Comparison of ENCODE assay signal across 8 cellular contexts in genomic region chr14:68789002-68789797, GRCh38. TPM values are rescaled to one million over a fixed set of nuclear protein-coding genes. Genes with fewer than 3 reads are reported as not detected.
DNase-seq lines count a peak whose midpoint lies in the region; TF ChIP-seq lines count a peak whose summit lies in the region.

No MANE protein-coding gene starts in this region.

- H3K9me3 ChIP-seq in DOHH2 (ENCODE audit: control insufficient read depth, insufficient read depth, low read length) = no peaks in the 10 kb centered on the region
- H3K9me3 ChIP-seq in MG63 = no peaks in the 10 kb centered on the region

- no peaks in the 10 kb centered on the region for H3K9me2 ChIP-seq in DOHH2 (replicated peaks; ENCODE audit: control insufficient read depth, low read length)

- peaks cover 54% of the 10 kb centered on the region for H3K79me2 ChIP-seq in DOHH2 (ENCODE audit: control insufficient read depth, low read length)

- no peaks in the 10 kb centered on the region for H3K27me3 ChIP-seq in DOHH2 (ENCODE audit: control insufficient read depth, low read length)
- H3K27me3 ChIP-seq in MG63 = no peaks in the 10 kb centered on the region

- H3K36me3 ChIP-seq in DOHH2 (ENCODE audit: control insufficient read depth, low read length) = peaks cover 64% of the 10 kb centered on the region
- H3K36me3 ChIP-seq in MG63 = peaks cover 56% of the 10 kb centered on the region

- peaks cover 56% of the 10 kb centered on the region for H3K4me1 ChIP-seq in DOHH2 (ENCODE audit: control insufficient read depth, low read length)

- H3K4me2 ChIP-seq in DOHH2 (ENCODE audit: low read length) = peak overlapping the region; percentile 94

- H4K20me1 ChIP-seq in DOHH2 (ENCODE audit: control insufficient read depth, insufficient read depth, low read depth, low read length) = peaks cover 19% of the 10 kb centered on the region

- TF ChIP-seq CTCF in DOHH2 (IDR thresholded peaks at IDR 0.05; ENCODE audit: low read depth, low read length, poor library complexity, severe bottlenecking) = peak; percentile 80

- peak; percentile 71 for DNase-seq in MG63
- DNase-seq in SW 1271 (lab: John Stamatoyannopoulos, UW) = peak; percentile 33 to 84
- peak; percentile 75 for DNase-seq in activated naive CD8-positive, alpha-beta T cell treated with anti-CD3 and anti-CD28 coated beads, Interleukin-2, amount 50 U/mL, for 16 hours (ENCODE audit: low read depth, low spot score)
- peak; percentile 90 for DNase-seq in cardiac septum (ENCODE audit: low spot score)
- DNase-seq in posterior cingulate gyrus = peak; percentile 61 to 97 (median 78)
- peak; percentile 89 for DNase-seq in ureter (ENCODE audit: low spot score)
- DNase-seq in cortex of kidney (lab: John Stamatoyannopoulos, UW) = no peak

- H3K4me3 ChIP-seq in DOHH2 (ENCODE audit: low read length) = peak overlapping the region; percentile 80
- peak overlapping the region; percentile 85 for H3K4me3 ChIP-seq in MG63

- H3K27ac ChIP-seq in DOHH2 (ENCODE audit: low read depth, low read length) = peak overlapping the region; percentile 99

- peaks cover 80% of the 10 kb centered on the region for H3F3A ChIP-seq in DOHH2 (ENCODE audit: control insufficient read depth, insufficient read depth)

- intact Hi-C loops in cardiac septum (cut with DNase I) = loop anchor here (5.0 kb wide), 3 partner anchors 57 to 267 kb away; no protein-coding TSS in a partner anchor
- intact Hi-C loops in posterior cingulate gyrus (cut with DNase I) = loop anchor here (1.0 kb wide), 1 partner anchor 541 kb away; no protein-coding TSS in a partner anchor

RNA-seq across cellular contexts. Expression of gene ZFP36L1, which starts 3.7 kb away (rescaled TPM):
- total RNA-seq in MG63 (2014; rRNA removed; shearing (Covaris generic); ENCODE audit: low replicate concordance) = 9.3 and 30.2 TPM in 2 replicates
- total RNA-seq in cardiac septum (69.2 TPM), ureter (393 TPM)
